Comparison of ENCODE assay signal across 35 cellular contexts in genomic region chr11:130693543-130693942, GRCh38.
"Had no signal": no experiment of that assay in that cellular context is flagged by ENCODE, and none has a peak within 500 bp of the region (broad histone marks: within the 10 kb centered on the region; RNA-seq: fewer than 3 reads in every experiment).

No MANE protein-coding gene starts in this region.

- ATAC-seq: activated CD8-positive, alpha-beta T cell treated with anti-CD3 and anti-CD28 coated beads for 36 hours; activated naive CD4-positive, alpha-beta T cell treated with anti-CD3 and anti-CD28 coated beads, Interleukin-2, amount 50 U/mL, for 72 hours; activated T-cell treated with anti-CD3 and anti-CD28 coated beads, Interleukin-2, amount 50 U/mL, for 4 hours; activated T-cell treated with anti-CD3 and anti-CD28 coated beads, Interleukin-2, amount 50 U/mL, for 72 hours; activated T-helper 17 cell treated with anti-CD3 and anti-CD28 coated beads, Interleukin-2, amount 50 U/mL, for 72 hours; body of pancreas had no signal

- H3K27ac Mint-ChIP-seq: activated B cell treated with CpG ODN at 0.5 μM for 24 hours; activated CD4-positive, alpha-beta memory T cell treated with anti-CD3 and anti-CD28 coated beads for 36 hours; activated CD4-positive, alpha-beta T cell treated with anti-CD3 and anti-CD28 coated beads, Interleukin-2, amount 10 ng/mL, durations not matched to agents 24 days and 14 days; activated CD8-positive, alpha-beta T cell treated with anti-CD3 and anti-CD28 coated beads for 36 hours; activated naive CD4-positive, alpha-beta T cell treated with anti-CD3 and anti-CD28 coated beads for 36 hours; activated naive CD4-positive, alpha-beta T cell treated with anti-CD3 and anti-CD28 coated beads, Interleukin-2, amount 50 U/mL, for 72 hours; activated naive CD8-positive, alpha-beta T cell treated with anti-CD3 and anti-CD28 coated beads for 36 hours; activated T-cell treated with anti-CD3 and anti-CD28 coated beads, Interleukin-2, amount 50 U/mL, for 72 hours; activated T-helper 1 cell treated with anti-CD3 and anti-CD28 coated beads, Interleukin-12 subunit alpha, Interleukin-12 subunit beta, Interleukin-2, Interleukin-4 antibody, amounts not matched to agents 30 ng/mL and 10 ng/mL and 1 ng/mL, durations not matched to agents 14 hours and 24 hours and 36 hours; activated T-helper 17 cell treated with anti-CD3 and anti-CD28 coated beads, Interleukin-2, amount 50 U/mL, for 72 hours; T-helper 1 cell treated with Interleukin-12 subunit alpha and Interleukin-12 subunit beta and Interleukin-4 antibody, amounts not matched to agents 30 μg/mL and 1 μg/mL, for 36 hours; T-helper 2 cell treated with Interferon-gamma antibody and Interleukin-4, amounts not matched to agents 5 μg/mL and 100 μg/mL, for 36 hours had no signal

- H3K27me3 ChIP-seq: adrenal gland, body of pancreas, brain microvascular endothelial cell, breast epithelium had no signal

- H3K9me3 ChIP-seq: adrenal gland, body of pancreas, breast epithelium had no signal

- H3K4me3 ChIP-seq: adrenal gland, body of pancreas, breast epithelium had no signal

- H3K4me1 Mint-ChIP-seq: activated B cell treated with CpG ODN at 0.5 μM for 24 hours; activated CD4-positive, alpha-beta T cell treated with anti-CD3 and anti-CD28 coated beads, Interleukin-2, amount 10 ng/mL, durations not matched to agents 24 days and 14 days; activated naive CD8-positive, alpha-beta T cell treated with anti-CD3 and anti-CD28 coated beads for 36 hours; activated T-helper 17 cell treated with anti-CD3 and anti-CD28 coated beads, Interleukin-2, amount 50 U/mL, for 72 hours had no signal

- H3K36me3 ChIP-seq: adrenal gland, brain microvascular endothelial cell, breast epithelium had no signal

- H3K27me3 Mint-ChIP-seq: activated CD8-positive, alpha-beta T cell treated with anti-CD3 and anti-CD28 coated beads for 36 hours had no signal

- H3K36me3 Mint-ChIP-seq: activated CD4-positive, alpha-beta memory T cell treated with anti-CD3 and anti-CD28 coated beads for 36 hours; activated naive CD4-positive, alpha-beta T cell treated with anti-CD3 and anti-CD28 coated beads, Interleukin-2, amount 50 U/mL, for 72 hours; activated naive CD8-positive, alpha-beta T cell treated with anti-CD3 and anti-CD28 coated beads for 36 hours had no signal

- H3K4me1 ChIP-seq: adrenal gland, body of pancreas, breast epithelium had no signal

- H3K9me3 Mint-ChIP-seq: activated B cell treated with CpG ODN at 0.5 μM for 24 hours; activated CD4-positive, alpha-beta memory T cell treated with anti-CD3 and anti-CD28 coated beads for 36 hours; activated CD4-positive, alpha-beta T cell treated with anti-CD3 and anti-CD28 coated beads, Interleukin-2, amount 10 ng/mL, durations not matched to agents 24 days and 14 days; activated CD8-positive, alpha-beta T cell treated with anti-CD3 and anti-CD28 coated beads for 36 hours; activated naive CD4-positive, alpha-beta T cell treated with anti-CD3 and anti-CD28 coated beads for 36 hours; activated naive CD4-positive, alpha-beta T cell treated with anti-CD3 and anti-CD28 coated beads, Interleukin-2, amount 50 U/mL, for 72 hours; activated naive CD8-positive, alpha-beta T cell treated with anti-CD3 and anti-CD28 coated beads for 36 hours; activated T-cell treated with anti-CD3 and anti-CD28 coated beads, Interleukin-2, amount 50 U/mL, for 4 hours; activated T-cell treated with anti-CD3 and anti-CD28 coated beads, Interleukin-2, amount 50 U/mL, for 72 hours; activated T-helper 1 cell treated with anti-CD3 and anti-CD28 coated beads, Interleukin-12 subunit alpha, Interleukin-12 subunit beta, Interleukin-2, Interleukin-4 antibody, amounts not matched to agents 30 ng/mL and 10 ng/mL and 1 ng/mL, durations not matched to agents 14 hours and 24 hours and 36 hours; activated T-helper 17 cell treated with anti-CD3 and anti-CD28 coated beads, Interleukin-2, amount 50 U/mL, for 72 hours; T-helper 1 cell treated with Interleukin-12 subunit alpha and Interleukin-12 subunit beta and Interleukin-4 antibody, amounts not matched to agents 30 μg/mL and 1 μg/mL, for 36 hours; T-helper 2 cell treated with Interferon-gamma antibody and Interleukin-4, amounts not matched to agents 5 μg/mL and 100 μg/mL, for 36 hours had no signal

- DNase-seq: activated B cell treated with CpG ODN at 0.5 μM for 24 hours; activated CD4-positive, alpha-beta memory T cell treated with anti-CD3 and anti-CD28 coated beads for 36 hours; activated CD4-positive, alpha-beta T cell treated with anti-CD3 and anti-CD28 coated beads for 4 hours; activated CD4-positive, alpha-beta T cell treated with anti-CD3 and anti-CD28 coated beads, Interleukin-2, amount 10 ng/mL, durations not matched to agents 24 days and 14 days; activated CD4-positive, alpha-beta T cell treated with anti-CD3 and anti-CD28 coated beads, Interleukin-2, amount 50 U/mL, for 1 hour; activated CD4-positive, alpha-beta T cell treated with anti-CD3 and anti-CD28 coated beads, Interleukin-2, amount 50 U/mL, for 4 hours; activated CD4-positive, CD25-positive, alpha-beta regulatory T cell treated with anti-CD3 and anti-CD28 coated beads, Interleukin-2, amount 50 U/mL, for 72 hours; activated CD8-positive, alpha-beta memory T cell treated with anti-CD3 and anti-CD28 coated beads, Interleukin-2, amount 50 U/mL, for 4 hours; activated CD8-positive, alpha-beta T cell treated with anti-CD3 and anti-CD28 coated beads for 36 hours; activated effector memory CD4-positive, alpha-beta T cell treated with anti-CD3 and anti-CD28 coated beads, Interleukin-2, amount 50 U/mL, for 16 hours; activated gamma-delta T cell treated with Interleukin-2 at 50 U/mL for 16 hours; activated naive CD4-positive, alpha-beta T cell; activated naive CD4-positive, alpha-beta T cell treated with anti-CD3 and anti-CD28 coated beads for 36 hours; activated naive CD4-positive, alpha-beta T cell treated with anti-CD3 and anti-CD28 coated beads, Interleukin-2, amount 50 U/mL, for 16 hours; activated naive CD8-positive, alpha-beta T cell treated with anti-CD3 and anti-CD28 coated beads for 36 hours; activated T-cell treated with anti-CD3 and anti-CD28 coated beads for 4 hours; activated T-cell treated with anti-CD3 and anti-CD28 coated beads, Interleukin-2, amount 50 U/mL, for 1 hour; activated T-cell treated with anti-CD3 and anti-CD28 coated beads, Interleukin-2, amount 50 U/mL, for 4 hours; activated T-cell treated with anti-CD3 and anti-CD28 coated beads, Interleukin-2, amount 50 U/mL, for 72 hours; adrenal gland; amniotic stem cell; aorta; body of pancreas; brain microvascular endothelial cell; central memory CD4-positive, alpha-beta T cell; T-helper 1 cell; T-helper 2 cell; T-helper 9 cell had no signal

- H3K4me3 Mint-ChIP-seq: activated B cell treated with CpG ODN at 0.5 μM for 24 hours; activated CD4-positive, alpha-beta memory T cell treated with anti-CD3 and anti-CD28 coated beads for 36 hours; activated CD4-positive, alpha-beta T cell treated with anti-CD3 and anti-CD28 coated beads, Interleukin-2, amount 10 ng/mL, durations not matched to agents 24 days and 14 days; activated CD8-positive, alpha-beta T cell treated with anti-CD3 and anti-CD28 coated beads for 36 hours; activated naive CD4-positive, alpha-beta T cell treated with anti-CD3 and anti-CD28 coated beads for 36 hours; activated naive CD8-positive, alpha-beta T cell treated with anti-CD3 and anti-CD28 coated beads for 36 hours; activated T-cell treated with anti-CD3 and anti-CD28 coated beads, Interleukin-2, amount 50 U/mL, for 4 hours; activated T-cell treated with anti-CD3 and anti-CD28 coated beads, Interleukin-2, amount 50 U/mL, for 72 hours; activated T-helper 1 cell treated with anti-CD3 and anti-CD28 coated beads, Interleukin-12 subunit alpha, Interleukin-12 subunit beta, Interleukin-2, Interleukin-4 antibody, amounts not matched to agents 30 ng/mL and 10 ng/mL and 1 ng/mL, durations not matched to agents 14 hours and 24 hours and 36 hours; activated T-helper 17 cell treated with anti-CD3 and anti-CD28 coated beads, Interleukin-2, amount 50 U/mL, for 72 hours; T-helper 1 cell treated with Interleukin-12 subunit alpha and Interleukin-12 subunit beta and Interleukin-4 antibody, amounts not matched to agents 30 μg/mL and 1 μg/mL, for 36 hours; T-helper 2 cell treated with Interferon-gamma antibody and Interleukin-4, amounts not matched to agents 5 μg/mL and 100 μg/mL, for 36 hours had no signal

- H3K27ac ChIP-seq: adrenal gland, body of pancreas, brain microvascular endothelial cell, breast epithelium, VCaP had no signal
